In the genomic region with DNA sequence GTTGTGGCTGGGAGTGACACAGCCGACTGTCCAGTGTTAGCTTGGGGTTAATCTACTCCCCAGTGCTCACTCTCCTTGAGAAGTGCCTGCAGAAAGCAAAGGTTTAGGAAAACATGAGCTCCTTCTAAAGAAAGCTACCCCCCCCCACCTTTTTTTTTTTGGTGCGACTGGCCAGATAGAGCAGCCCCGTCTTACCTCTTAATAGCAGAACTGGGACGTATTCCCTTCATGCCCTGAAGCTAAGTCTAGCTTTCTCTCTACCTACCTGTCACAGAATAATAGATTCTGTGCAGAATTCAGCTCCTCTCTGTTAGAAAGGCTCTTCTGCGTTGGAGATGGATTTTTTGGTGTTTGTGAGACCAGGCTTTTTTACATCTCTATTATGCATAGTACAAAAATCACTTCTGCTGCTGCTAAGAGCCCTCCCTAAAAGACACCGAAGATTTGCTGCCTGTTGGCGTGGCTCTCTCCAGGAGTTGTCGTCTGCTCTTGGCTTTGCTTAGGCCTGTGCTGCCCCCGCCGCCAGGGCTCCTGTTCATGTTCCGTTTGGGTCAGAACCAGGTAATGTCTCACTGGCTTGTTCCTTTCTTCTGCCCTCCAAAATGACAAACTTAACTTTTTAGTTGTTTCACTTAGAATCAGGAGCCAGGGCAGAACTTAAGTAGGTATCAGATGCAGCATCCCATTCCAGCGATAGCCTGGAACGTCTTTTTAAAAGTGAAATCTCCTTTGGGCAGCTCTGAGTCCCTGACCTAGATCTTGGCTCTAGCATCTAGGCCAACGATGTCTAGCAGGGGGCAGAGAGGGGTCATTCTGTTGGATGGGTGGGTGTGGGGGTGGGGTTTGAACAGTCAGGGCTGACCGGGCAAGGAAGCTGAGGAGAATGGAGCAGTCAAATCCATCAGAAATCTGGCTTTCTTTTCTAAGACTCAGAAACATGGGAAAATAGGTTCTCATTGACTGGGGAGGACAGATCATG, we compare ENCODE assay signal across 8 cellular contexts.
DNase-seq lines count a peak whose midpoint lies in the region; ATAC-seq lines count a peak whose summit lies in the region.

No MANE protein-coding gene starts in this region.

- H3K4me1 ChIP-seq in iPS-15b (ENCODE audit: control insufficient read depth, insufficient read depth, low read length): peaks cover 29% of the 10 kb centered on the region

- H3K27me3 Mint-ChIP-seq in activated naive CD8-positive, alpha-beta T cell: peaks cover 29% of the 10 kb centered on the region
- H3K27me3 Mint-ChIP-seq in stimulated activated naive CD8-positive, alpha-beta T cell treated with anti-CD3 and anti-CD28 coated beads, Interleukin-15, amount 100 ng/mL, for 72 hours: peaks cover 81% of the 10 kb centered on the region

- no peaks in the 10 kb centered on the region for H3K9me3 Mint-ChIP-seq in activated naive CD8-positive, alpha-beta T cell (ENCODE audit: low read depth)
- H3K9me3 Mint-ChIP-seq in stimulated activated naive CD8-positive, alpha-beta T cell treated with anti-CD3 and anti-CD28 coated beads, Interleukin-15, amount 100 ng/mL, for 72 hours: no peaks in the 10 kb centered on the region

- peaks cover 14% of the 10 kb centered on the region for H3K4me1 Mint-ChIP-seq in activated naive CD8-positive, alpha-beta T cell (ENCODE audit: low read depth)
- peaks cover 7% of the 10 kb centered on the region for H3K4me1 Mint-ChIP-seq in stimulated activated naive CD8-positive, alpha-beta T cell treated with anti-CD3 and anti-CD28 coated beads, Interleukin-15, amount 100 ng/mL, for 72 hours

- DNase-seq in NCI-H2081 treated with DMSO at 0.1 percent for 48 hours (lab: John Stamatoyannopoulos, UW) (peak; percentile 66), NCI-H2081 (lab: John Stamatoyannopoulos, UW) (no peak), GM19238 (ENCODE audit: insufficient read length, low spot score) (no peak)
- DNase-seq in stimulated activated naive CD8-positive, alpha-beta T cell treated with anti-CD3 and anti-CD28 coated beads, Interleukin-15, amount 100 ng/mL, for 72 hours: no peak

- ATAC-seq in stimulated activated naive CD8-positive, alpha-beta T cell treated with anti-CD3 and anti-CD28 coated beads, Interleukin-15, amount 100 ng/mL, for 72 hours: no peak
- no peak for ATAC-seq in HG02763 (IDR thresholded peaks at IDR 0.05; ENCODE audit: unreplicated experiment)
- ATAC-seq in HG03520 (IDR thresholded peaks at IDR 0.05; ENCODE audit: unreplicated experiment): no peak

- H3K9me3 ChIP-seq in iPS-15b (ENCODE audit: control insufficient read depth, insufficient read depth, low read length): no peaks in the 10 kb centered on the region

- no peaks in the 10 kb centered on the region for H3K27me3 ChIP-seq in iPS-15b (ENCODE audit: control insufficient read depth, insufficient read depth, low read length)

- peak overlapping the region; percentile 68 for H3K4me3 ChIP-seq in iPS-15b (ENCODE audit: low read depth, low read length)

- no peaks in the 10 kb centered on the region for H3K36me3 ChIP-seq in iPS-15b (ENCODE audit: control insufficient read depth, insufficient read depth, low read length)

- H3K36me3 Mint-ChIP-seq in activated naive CD8-positive, alpha-beta T cell: no peaks in the 10 kb centered on the region

- peak overlapping the region; percentile 43 for H3K9ac ChIP-seq in iPS-15b (ENCODE audit: low read depth, low read length)

- peak overlapping the region; percentile 43 for H3K27ac Mint-ChIP-seq in activated naive CD8-positive, alpha-beta T cell
- H3K27ac Mint-ChIP-seq in stimulated activated naive CD8-positive, alpha-beta T cell treated with anti-CD3 and anti-CD28 coated beads, Interleukin-15, amount 100 ng/mL, for 72 hours: no peak overlapping the region

- H3K4me3 Mint-ChIP-seq in activated naive CD8-positive, alpha-beta T cell: peak overlapping the region; percentile 86
- peak overlapping the region; percentile 66 to 82 for H3K4me3 Mint-ChIP-seq in stimulated activated naive CD8-positive, alpha-beta T cell treated with anti-CD3 and anti-CD28 coated beads, Interleukin-15, amount 100 ng/mL, for 72 hours
